Comparison of ENCODE assay signal across 8 cellular contexts in the genomic region with DNA sequence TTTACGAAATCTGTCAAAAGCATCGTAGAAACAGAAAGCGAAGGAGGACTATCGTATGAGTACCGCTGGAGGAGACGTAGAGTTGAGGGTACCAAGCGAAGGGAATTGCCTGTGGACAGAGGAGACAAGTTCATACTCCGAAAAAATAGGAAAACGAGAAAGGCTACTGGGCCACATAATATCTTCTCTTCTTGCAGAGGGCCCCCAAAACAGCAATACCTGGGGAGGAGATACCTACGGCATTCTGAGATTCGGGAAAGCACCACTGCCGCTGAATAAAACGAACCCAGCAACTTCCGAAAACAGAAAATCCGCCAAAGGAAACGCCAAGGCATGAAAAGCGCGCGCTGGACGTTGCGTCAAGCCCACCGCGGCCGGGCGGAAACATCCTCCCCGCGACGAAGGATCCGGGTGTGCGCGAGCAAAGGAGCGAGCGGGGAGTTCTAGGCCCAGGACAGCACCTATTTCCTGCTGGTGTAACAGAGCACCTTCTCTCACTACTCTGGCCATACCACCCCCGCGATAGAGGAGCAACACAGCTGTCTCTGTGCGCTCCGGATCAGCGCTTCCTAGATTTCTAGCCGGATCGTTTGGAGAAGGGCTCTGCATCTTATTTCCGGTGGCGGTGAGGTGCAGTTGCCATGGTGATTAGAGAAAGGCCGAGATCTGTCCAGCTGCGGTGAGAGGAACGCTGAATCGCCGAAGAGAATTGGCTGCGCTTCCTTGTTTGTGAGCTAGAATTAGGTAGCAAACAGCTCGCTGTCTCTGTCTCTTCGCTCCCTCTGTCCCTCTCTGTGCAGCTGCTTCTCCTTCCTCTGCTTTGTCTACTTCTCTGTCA. TPM values are rescaled to one million over a fixed set of nuclear protein-coding genes. Genes with fewer than 3 reads are reported as not detected.
DNase-seq lines count a peak whose midpoint lies in the region; ATAC-seq lines count a peak whose summit lies in the region.

Gene EFCAB7 (plus strand): TSS at position 635 of the 838 bp plus-strand sequence. CDS start 2,048 bp downstream, outside the sequence.
Gene ITGB3BP (minus strand): TSS at position 335 of the 838 bp plus-strand sequence. CDS start 92 bp downstream, at position 243.

- peak within 1 kb of the TSS; percentile 91 for H3K27ac ChIP-seq in mesendoderm (ENCODE audit: low read depth, low read length)

- H2BK120ac ChIP-seq in mesendoderm (ENCODE audit: low read depth, low read length): no peak within 1 kb of the TSS

- no peaks in the 10 kb centered on the region for H3K9me3 ChIP-seq in endocrine pancreas (ENCODE audit: control insufficient read depth, low read length)

- H3K9ac ChIP-seq in endocrine pancreas (ENCODE audit: control insufficient read depth, insufficient read depth, low read length) (peak within 1 kb of the TSS; percentile 58), mesendoderm (ENCODE audit: low read length) (peak within 1 kb of the TSS; percentile 83)

- H3K27me3 ChIP-seq in endocrine pancreas (ENCODE audit: control insufficient read depth, insufficient read depth, low read length) (no peaks in the 10 kb centered on the region), mesendoderm (ENCODE audit: insufficient read depth, low read length, poor library complexity) (no peaks in the 10 kb centered on the region)

- H3K18ac ChIP-seq in mesendoderm (ENCODE audit: low read length): peak within 1 kb of the TSS; percentile 54

- peak within 1 kb of the TSS; percentile 87 for H3K56ac ChIP-seq in mesendoderm (ENCODE audit: low read length)

- peak; percentile 91 for ATAC-seq in GM21360 (IDR thresholded peaks at IDR 0.05; ENCODE audit: unreplicated experiment)

- peaks cover 2% of the 10 kb centered on the region for H3K79me1 ChIP-seq in mesendoderm (ENCODE audit: low read length)

- H2AK5ac ChIP-seq in mesendoderm (ENCODE audit: low read length): no peak within 1 kb of the TSS

- H2BK15ac ChIP-seq in mesendoderm (replicated peaks; ENCODE audit: low read depth): no peak within 1 kb of the TSS

- no peak within 1 kb of the TSS for H3K23ac ChIP-seq in mesendoderm (ENCODE audit: low read length)

- no peaks in the 10 kb centered on the region for H3K79me2 ChIP-seq in mesendoderm (ENCODE audit: control insufficient read depth, insufficient read depth, low read length)

- peak within 1 kb of the TSS; percentile 90 for H3K4me2 ChIP-seq in mesendoderm (ENCODE audit: low read length)

- H3K4me1 ChIP-seq in endocrine pancreas (ENCODE audit: control insufficient read depth, insufficient read depth, low read length) (peaks cover 12% of the 10 kb centered on the region), mesendoderm (ENCODE audit: control insufficient read depth, low read depth, low read length) (peaks cover 2% of the 10 kb centered on the region)

- no CpG with 5 or more reads among the region's 50 CpGs for WGBS in mesendoderm (ENCODE audit: extremely low coverage, insufficient coverage, low lambda C conversion rate)

- peak within 1 kb of the TSS; percentile 9 for H3K4ac ChIP-seq in mesendoderm (ENCODE audit: low read depth, low read length)

- H4K5ac ChIP-seq in mesendoderm (ENCODE audit: low read length): no peak within 1 kb of the TSS

- H4K8ac ChIP-seq in mesendoderm (ENCODE audit: low read depth, low read length): peak within 1 kb of the TSS; percentile 65

- H3K4me3 ChIP-seq in endocrine pancreas (ENCODE audit: control insufficient read depth, insufficient read depth, low read length) (peak within 1 kb of the TSS; percentile 90), mesendoderm (ENCODE audit: low read length) (peak within 1 kb of the TSS; percentile 83)

- H2BK5ac ChIP-seq in mesendoderm (ENCODE audit: low read length): no peak within 1 kb of the TSS

- DNase-seq in COLO829 (ENCODE audit: low spot score) (peak; percentile 82), HT-29 (ENCODE audit: low spot score) (peak; percentile 95), NOMO-1 treated with DMSO at 0.1 percent for 48 hours (lab: John Stamatoyannopoulos, UW; ENCODE audit: unreplicated experiment) (peak; percentile 93), mesendoderm (peak; percentile 99)
- DNase-seq in activated CD8-positive, alpha-beta memory T cell treated with anti-CD3 and anti-CD28 coated beads, Interleukin-2, amount 50 U/mL, for 1 hour (ENCODE audit: extremely low read depth): peak; percentile 52
- peak; percentile 60 for DNase-seq in stimulated activated CD8-positive, alpha-beta memory T cell treated with anti-CD3 and anti-CD28 coated beads, Interleukin-12 subunit alpha, Interleukin-12 subunit beta, amount 100 ng/mL, for 4 hours (ENCODE audit: low read depth)

- H3K36me3 ChIP-seq in endocrine pancreas (ENCODE audit: control insufficient read depth, insufficient read depth, low read length): no peaks in the 10 kb centered on the region
- no peaks in the 10 kb centered on the region for H3K36me3 ChIP-seq in mesendoderm (ENCODE audit: control insufficient read depth, insufficient read depth, low read length)

RNA-seq across cellular contexts. Expression of gene EFCAB7, which starts in this region (rescaled TPM):
- total RNA-seq in HT-29 (2014; rRNA removed; shearing (Covaris generic)): 1.2 and 1.4 TPM in 2 replicates
- polyA plus RNA-seq in mesendoderm (2013, experiment 1 of 2): 3.6 TPM
- 3.3 TPM for polyA plus RNA-seq in mesendoderm (2013, experiment 2 of 2)

RNA-seq across cellular contexts. Expression of gene ITGB3BP, which starts in this region (rescaled TPM):
- total RNA-seq in HT-29 (2014; rRNA removed; shearing (Covaris generic)): 14.1 and 16.9 TPM in 2 replicates
- 56.6 TPM for polyA plus RNA-seq in mesendoderm (2013, experiment 1 of 2)
- polyA plus RNA-seq in mesendoderm (2013, experiment 2 of 2): 57.4 TPM

Comparison
In these comparisons a context has a peak if more than half of its experiments do, and no peak if none do; other contexts are left out.
1. Peak in every context shown above with its lines: DNase-seq, ATAC-seq, H3K4me3 ChIP-seq and H3K27ac ChIP-seq.